9 cellular contexts compared by ENCODE assay signal in genomic region chr18:70384181-70384790, GRCh38.
DNase-seq lines count a peak whose midpoint lies in the region; ATAC-seq, FAIRE-seq and TF ChIP-seq lines count a peak whose summit lies in the region.
"Had no signal": no experiment of that assay in that cellular context is flagged by ENCODE, and none has a peak within 500 bp of the region (broad histone marks: within the 10 kb centered on the region; RNA-seq: fewer than 3 reads in every experiment).

No MANE protein-coding gene starts in this region.

- no peak overlapping the region for H3K27ac ChIP-seq in uterus
- H3K27ac ChIP-seq in CD8-positive, alpha-beta memory T cell (ENCODE audit: low read depth, low read length), result no peak overlapping the region
- H3K27ac ChIP-seq: BLaER1 had no signal

- H3K9me3 ChIP-seq in uterus, result no peaks in the 10 kb centered on the region
- H3K9me3 ChIP-seq in CD8-positive, alpha-beta memory T cell (ENCODE audit: low read length), result no peaks in the 10 kb centered on the region
- H3K9me3 ChIP-seq: BLaER1 had no signal

- no peak for TF ChIP-seq CTCF in activated CD8-positive, alpha-beta T cell treated with anti-CD3 and anti-CD28 coated beads for 36 hours (IDR thresholded peaks at IDR 0.05)
- TF ChIP-seq CTCF in uterus (IDR thresholded peaks at IDR 0.05), result no peak

- no peak overlapping the region for H3K27ac Mint-ChIP-seq in activated CD8-positive, alpha-beta T cell treated with anti-CD3 and anti-CD28 coated beads for 36 hours
- no peak overlapping the region for H3K27ac Mint-ChIP-seq in activated CD8-positive, alpha-beta T cell treated with anti-CD3 and anti-CD28 coated beads, Interleukin-2, amount 10 ng/mL, durations not matched to agents 7 days and 5 days
- H3K27ac Mint-ChIP-seq in CD8-positive, alpha-beta memory T cell, result no peak overlapping the region

- H3K36me3 ChIP-seq in uterus, result no peaks in the 10 kb centered on the region
- H3K36me3 ChIP-seq in CD8-positive, alpha-beta memory T cell (ENCODE audit: insufficient read depth, low read length), result no peaks in the 10 kb centered on the region
- H3K36me3 ChIP-seq: BLaER1 had no signal

- no peaks in the 10 kb centered on the region for H3K4me1 Mint-ChIP-seq in activated CD8-positive, alpha-beta T cell treated with anti-CD3 and anti-CD28 coated beads for 36 hours (ENCODE audit: low read depth)
- H3K4me1 Mint-ChIP-seq in activated CD8-positive, alpha-beta T cell treated with anti-CD3 and anti-CD28 coated beads, Interleukin-2, amount 10 ng/mL, durations not matched to agents 7 days and 5 days (ENCODE audit: low read depth), result no peaks in the 10 kb centered on the region
- H3K4me1 Mint-ChIP-seq in CD8-positive, alpha-beta memory T cell, result no peaks in the 10 kb centered on the region

- TF ChIP-seq POLR2A in uterus (IDR thresholded peaks at IDR 0.05), result no peak

- DNase-seq in activated CD8-positive, alpha-beta T cell treated with anti-CD3 and anti-CD28 coated beads for 36 hours, result peak; percentile 5
- DNase-seq in activated CD8-positive, alpha-beta T cell treated with anti-CD3 and anti-CD28 coated beads, Interleukin-2, amount 10 ng/mL, durations not matched to agents 7 days and 5 days, result no peak
- peak; percentile 72 for DNase-seq in T1000 (lab: John Stamatoyannopoulos, UW)
- peak; percentile 50 for DNase-seq in fibroblast of the conjunctiva (ENCODE audit: low read depth)
- DNase-seq in urothelium cell line (ENCODE audit: low spot score), result peak; percentile 62
- DNase-seq in uterus, result no peak
- no peak for DNase-seq in left cardiac atrium
- no peak for DNase-seq in CD8-positive, alpha-beta memory T cell

- H3K9me3 Mint-ChIP-seq in activated CD8-positive, alpha-beta T cell treated with anti-CD3 and anti-CD28 coated beads for 36 hours, result no peaks in the 10 kb centered on the region
- no peaks in the 10 kb centered on the region for H3K9me3 Mint-ChIP-seq in activated CD8-positive, alpha-beta T cell treated with anti-CD3 and anti-CD28 coated beads, Interleukin-2, amount 10 ng/mL, durations not matched to agents 7 days and 5 days (ENCODE audit: insufficient read depth)
- peaks cover 0 to 3% (median 0%) of the 10 kb centered on the region in 5 donors for H3K9me3 Mint-ChIP-seq in CD8-positive, alpha-beta memory T cell

- peaks cover 7% of the 10 kb centered on the region for H3K27me3 Mint-ChIP-seq in activated CD8-positive, alpha-beta T cell treated with anti-CD3 and anti-CD28 coated beads for 36 hours
- no peaks in the 10 kb centered on the region for H3K27me3 Mint-ChIP-seq in activated CD8-positive, alpha-beta T cell treated with anti-CD3 and anti-CD28 coated beads, Interleukin-2, amount 10 ng/mL, durations not matched to agents 7 days and 5 days (ENCODE audit: low read depth)
- peaks cover 0 to 5% of the 10 kb centered on the region in 2 donors for H3K27me3 Mint-ChIP-seq in CD8-positive, alpha-beta memory T cell

- no peak overlapping the region for H3K4me3 Mint-ChIP-seq in activated CD8-positive, alpha-beta T cell treated with anti-CD3 and anti-CD28 coated beads for 36 hours
- H3K4me3 Mint-ChIP-seq in activated CD8-positive, alpha-beta T cell treated with anti-CD3 and anti-CD28 coated beads, Interleukin-2, amount 10 ng/mL, durations not matched to agents 7 days and 5 days, result no peak overlapping the region
- H3K4me3 Mint-ChIP-seq in CD8-positive, alpha-beta memory T cell, result no peak overlapping the region

- no peak for ATAC-seq in activated CD8-positive, alpha-beta T cell treated with anti-CD3 and anti-CD28 coated beads for 36 hours
- ATAC-seq in activated CD8-positive, alpha-beta T cell treated with anti-CD3 and anti-CD28 coated beads, Interleukin-2, amount 10 ng/mL, durations not matched to agents 7 days and 5 days, result no peak
- no peak for ATAC-seq in left cardiac atrium

- H3K4me3 ChIP-seq in uterus, result no peak overlapping the region
- H3K4me3 ChIP-seq in CD8-positive, alpha-beta memory T cell (ENCODE audit: low read length), result no peak overlapping the region
- H3K4me3 ChIP-seq: BLaER1 had no signal

- no peak for FAIRE-seq in urothelium cell line (lab: Jason Lieb, UNC)

- intact Hi-C loops in activated CD8-positive, alpha-beta T cell treated with anti-CD3 and anti-CD28 coated beads for 36 hours (cut with micrococcal nuclease), result no loop called here
- intact Hi-C loops in uterus (cut with DNase I; ENCODE audit: low total_unique reads), result no loop called here
- intact Hi-C loops in left cardiac atrium (cut with DNase I), result no loop called here

- H3K4me1 ChIP-seq in uterus, result no peaks in the 10 kb centered on the region
- no peaks in the 10 kb centered on the region for H3K4me1 ChIP-seq in CD8-positive, alpha-beta memory T cell (ENCODE audit: insufficient read depth, low read length)
- H3K4me1 ChIP-seq: BLaER1 had no signal

- H3K27me3 ChIP-seq in uterus, result no peaks in the 10 kb centered on the region
- no peaks in the 10 kb centered on the region for H3K27me3 ChIP-seq in CD8-positive, alpha-beta memory T cell (ENCODE audit: insufficient read depth, low read length, poor library complexity, severe bottlenecking)
- H3K27me3 ChIP-seq: BLaER1 had no signal

- CTCF ChIA-PET in activated CD8-positive, alpha-beta T cell treated with anti-CD3 and anti-CD28 coated beads for 36 hours (lab: Charles Lee), result no interaction called here
- CTCF ChIA-PET in activated CD8-positive, alpha-beta T cell treated with anti-CD3 and anti-CD28 coated beads, Interleukin-2, amount 10 ng/mL, durations not matched to agents 7 days and 5 days (lab: Charles Lee), result interaction anchor here (0.7 kb wide), 1 partner anchor 71 kb away, joined by 3 read pairs; no protein-coding TSS in a partner anchor
- CTCF ChIA-PET in CD8-positive, alpha-beta memory T cell (lab: Charles Lee), result no interaction called here

- no peaks in the 10 kb centered on the region for H3K36me3 Mint-ChIP-seq in activated CD8-positive, alpha-beta T cell treated with anti-CD3 and anti-CD28 coated beads for 36 hours (ENCODE audit: low read depth)
- H3K36me3 Mint-ChIP-seq in activated CD8-positive, alpha-beta T cell treated with anti-CD3 and anti-CD28 coated beads, Interleukin-2, amount 10 ng/mL, durations not matched to agents 7 days and 5 days (ENCODE audit: low read depth), result no peaks in the 10 kb centered on the region
- H3K36me3 Mint-ChIP-seq in CD8-positive, alpha-beta memory T cell, result no peaks in the 10 kb centered on the region

- POLR2A ChIA-PET in activated CD8-positive, alpha-beta T cell treated with anti-CD3 and anti-CD28 coated beads for 36 hours (lab: Charles Lee), result no interaction called here
- POLR2A ChIA-PET in activated CD8-positive, alpha-beta T cell treated with anti-CD3 and anti-CD28 coated beads, Interleukin-2, amount 10 ng/mL, durations not matched to agents 7 days and 5 days (lab: Charles Lee), result no interaction called here
- POLR2A ChIA-PET in CD8-positive, alpha-beta memory T cell (lab: Charles Lee), result no interaction called here

Comparison
In these comparisons a context has a peak if more than half of its experiments do, and no peak if none do; other contexts are left out.
1. DNase-seq: peak in activated CD8-positive, alpha-beta T cell treated with anti-CD3 and anti-CD28 coated beads for 36 hours (single experiment), T1000 (single experiment), fibroblast of the conjunctiva (single experiment) and urothelium cell line (single experiment); none in activated CD8-positive, alpha-beta T cell treated with anti-CD3 and anti-CD28 coated beads, Interleukin-2, amount 10 ng/mL, durations not matched to agents 7 days and 5 days (single experiment), uterus (0 of 2), left cardiac atrium (single experiment) and CD8-positive, alpha-beta memory T cell (0 of 5).